Comparison of ENCODE assay signal across 14 cellular contexts in genomic region chr12:46523446-46523845, GRCh38.
DNase-seq lines count a peak whose midpoint lies in the region; ATAC-seq lines count a peak whose summit lies in the region.
"Had no signal": no experiment of that assay in that cellular context is flagged by ENCODE, and none has a peak within 500 bp of the region (broad histone marks: within the 10 kb centered on the region; RNA-seq: fewer than 3 reads in every experiment).

No MANE protein-coding gene starts in this region.

- H3K9me3 ChIP-seq in BLaER1 treated with 17β-estradiol and CSF1 and Interleukin-3, amounts not matched to agents 10 nM and 100 nM (replicated peaks in 1 of 11): peaks cover 0 to 4% (median 0%) of the 10 kb centered on the region in 11 experiments; a peak in 1 of 22 replicates
- H3K9me3 ChIP-seq in muscle layer of colon (ENCODE audit: low read length): no peaks in the 10 kb centered on the region
- H3K9me3 ChIP-seq: upper lobe of left lung had no signal

- no peak for ATAC-seq in GM21717 (IDR thresholded peaks at IDR 0.05; ENCODE audit: unreplicated experiment)

- no peaks in the 10 kb centered on the region for H3K36me3 Mint-ChIP-seq in activated naive CD8-positive, alpha-beta T cell

- H3K4me1 ChIP-seq in BLaER1 treated with 17β-estradiol and CSF1 and Interleukin-3, amounts not matched to agents 10 nM and 100 nM: peaks cover 5 to 37% (median 21%) of the 10 kb centered on the region in 10 experiments; a peak in 16 of 20 replicates
- H3K4me1 ChIP-seq in muscle layer of colon (ENCODE audit: insufficient read depth, low read length): peaks cover 37% of the 10 kb centered on the region

- H3K4me3 ChIP-seq in BLaER1 treated with 17β-estradiol and CSF1 and Interleukin-3, amounts not matched to agents 10 nM and 100 nM: no peak overlapping the region
- H3K4me3 ChIP-seq in muscle layer of colon (ENCODE audit: low read depth in 1 of 2, low read length in 2 of 2): no peak overlapping the region
- H3K4me3 ChIP-seq: upper lobe of left lung had no signal

- H3K4me3 Mint-ChIP-seq in activated naive CD8-positive, alpha-beta T cell: peak overlapping the region; percentile 61

- DNase-seq in HT1080 (ENCODE audit: low read depth): peak; percentile 42
- no peak for DNase-seq in putamen (ENCODE audit: low spot score)
- no peak for DNase-seq in dedifferentiated amniotic fluid mesenchymal stem cell (ENCODE audit: extremely low spot score)
- no peak for DNase-seq in DMS114 treated with DMSO at 0.1 percent for 48 hours (lab: John Stamatoyannopoulos, UW; ENCODE audit: unreplicated experiment)
- DNase-seq: cerebellar nuclear complex, DMS79, NCI-H1694 treated with DMSO at 0.1 percent for 48 hours, Right ventricle myocardium superior, upper lobe of left lung had no signal

- no peak overlapping the region; a peak in 1 of 22 replicates for H3K9ac ChIP-seq in BLaER1 treated with 17β-estradiol and CSF1 and Interleukin-3, amounts not matched to agents 10 nM and 100 nM
- H3K9ac ChIP-seq in muscle layer of colon (ENCODE audit: low read length): no peak overlapping the region

- no peaks in the 10 kb centered on the region for H3K27me3 ChIP-seq in BLaER1 treated with 17β-estradiol and CSF1 and Interleukin-3, amounts not matched to agents 10 nM and 100 nM
- no peaks in the 10 kb centered on the region for H3K27me3 ChIP-seq in muscle layer of colon (ENCODE audit: control insufficient read depth in 1 of 2, insufficient read depth in 2 of 2, low read length in 2 of 2)
- H3K27me3 ChIP-seq: upper lobe of left lung had no signal

- H3K9me3 Mint-ChIP-seq in activated naive CD8-positive, alpha-beta T cell (ENCODE audit: low read depth): peaks cover 4% of the 10 kb centered on the region

- peak overlapping the region in 5 of 11 experiments; percentile 27 to 50 (median 41); a peak in 7 of 22 replicates for H3K27ac ChIP-seq in BLaER1 treated with 17β-estradiol and CSF1 and Interleukin-3, amounts not matched to agents 10 nM and 100 nM
- peak overlapping the region; percentile 46 for H3K27ac ChIP-seq in muscle layer of colon (ENCODE audit: low read depth, low read length)
- H3K27ac ChIP-seq: HL-60 had no signal

- peaks cover 46% of the 10 kb centered on the region for H3K4me1 Mint-ChIP-seq in activated naive CD8-positive, alpha-beta T cell (ENCODE audit: low read depth)

- H3K27ac Mint-ChIP-seq in activated naive CD8-positive, alpha-beta T cell: peak overlapping the region; percentile 96

- H3K36me3 ChIP-seq in BLaER1 treated with 17β-estradiol and CSF1 and Interleukin-3, amounts not matched to agents 10 nM and 100 nM: no peaks in the 10 kb centered on the region
- H3K36me3 ChIP-seq in muscle layer of colon (ENCODE audit: insufficient read depth, low read length): no peaks in the 10 kb centered on the region
- H3K36me3 ChIP-seq: upper lobe of left lung had no signal

- H3K4me2 ChIP-seq in BLaER1 treated with 17β-estradiol and CSF1 and Interleukin-3, amounts not matched to agents 10 nM and 100 nM: peak overlapping the region; percentile 18 to 75 (median 39); a peak in 19 of 22 replicates

- no peaks in the 10 kb centered on the region for H4K20me1 ChIP-seq in BLaER1 treated with 17β-estradiol and CSF1 and Interleukin-3, amounts not matched to agents 10 nM and 100 nM

- H3K27me3 Mint-ChIP-seq in activated naive CD8-positive, alpha-beta T cell: no peaks in the 10 kb centered on the region
